8 cellular contexts compared by ENCODE assay signal in the genomic region with DNA sequence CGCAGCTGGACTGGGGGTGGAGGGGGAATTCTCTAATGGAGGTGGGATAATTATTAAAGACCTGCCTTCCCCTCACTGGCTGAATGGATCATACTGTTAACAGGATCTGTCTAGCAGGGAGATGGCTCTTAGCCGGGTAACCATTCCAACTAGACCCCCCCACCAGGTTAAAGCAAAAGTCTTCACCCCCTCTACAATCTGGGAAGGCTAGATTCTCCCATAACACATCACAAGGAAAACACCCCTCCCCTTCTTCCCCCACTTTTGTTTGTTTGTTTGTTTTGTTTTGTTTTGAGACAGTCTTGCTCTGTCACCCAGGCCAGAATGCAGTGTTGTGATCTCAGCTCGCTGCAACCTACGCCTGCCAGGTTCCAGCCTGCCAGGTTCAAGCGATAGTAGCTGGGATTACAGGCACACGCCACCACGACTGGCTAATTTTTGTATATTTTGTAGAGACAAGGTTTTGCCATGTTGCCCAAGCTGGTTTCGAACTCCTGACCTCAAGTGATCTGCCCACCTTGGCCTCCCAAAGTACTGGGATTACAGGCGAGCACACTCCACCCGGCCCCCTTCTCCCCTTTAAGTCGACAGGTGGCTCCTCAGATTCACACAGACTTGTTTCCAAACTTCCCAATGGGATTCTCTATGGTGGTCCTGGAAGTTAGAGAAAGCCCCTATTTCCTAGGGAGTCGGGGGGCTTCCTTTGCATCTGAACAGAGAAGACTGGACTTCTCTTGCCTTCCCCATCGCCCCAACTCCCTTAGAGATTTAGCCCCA. TPM values are rescaled to one million over a fixed set of nuclear protein-coding genes. Genes with fewer than 3 reads are reported as not detected.
DNase-seq lines count a peak whose midpoint lies in the region; ATAC-seq lines count a peak whose summit lies in the region.

No MANE protein-coding gene starts in this region.

- H3K4me3 Mint-ChIP-seq in activated naive CD8-positive, alpha-beta T cell, result peak overlapping the region; percentile 95
- H3K4me3 Mint-ChIP-seq in immature natural killer cell, result peak overlapping the region; percentile 90 to 100 (median 94)
- peak overlapping the region; percentile 92 to 94 for H3K4me3 Mint-ChIP-seq in stimulated activated naive CD8-positive, alpha-beta T cell treated with anti-CD3 and anti-CD28 coated beads, Interleukin-15, amount 100 ng/mL, for 72 hours

- peaks cover 77% of the 10 kb centered on the region for H3K4me1 Mint-ChIP-seq in activated naive CD8-positive, alpha-beta T cell (ENCODE audit: low read depth)
- H3K4me1 Mint-ChIP-seq in immature natural killer cell, result peaks cover 78% of the 10 kb centered on the region in 2 donors
- H3K4me1 Mint-ChIP-seq in stimulated activated naive CD8-positive, alpha-beta T cell treated with anti-CD3 and anti-CD28 coated beads, Interleukin-15, amount 100 ng/mL, for 72 hours, result peaks cover 70% of the 10 kb centered on the region

- no peaks in the 10 kb centered on the region for H3K9me3 Mint-ChIP-seq in activated naive CD8-positive, alpha-beta T cell (ENCODE audit: low read depth)
- no peaks in the 10 kb centered on the region for H3K9me3 Mint-ChIP-seq in immature natural killer cell
- H3K9me3 Mint-ChIP-seq in stimulated activated naive CD8-positive, alpha-beta T cell treated with anti-CD3 and anti-CD28 coated beads, Interleukin-15, amount 100 ng/mL, for 72 hours, result no peaks in the 10 kb centered on the region

- peak overlapping the region; percentile 83 for H3K27ac Mint-ChIP-seq in activated naive CD8-positive, alpha-beta T cell
- H3K27ac Mint-ChIP-seq in immature natural killer cell, result peak overlapping the region; percentile 92 to 98 (median 94)
- peak overlapping the region in 1 of 2 donors; percentile 93 for H3K27ac Mint-ChIP-seq in stimulated activated naive CD8-positive, alpha-beta T cell treated with anti-CD3 and anti-CD28 coated beads, Interleukin-15, amount 100 ng/mL, for 72 hours

- no peaks in the 10 kb centered on the region for H3K27me3 Mint-ChIP-seq in activated naive CD8-positive, alpha-beta T cell
- H3K27me3 Mint-ChIP-seq in immature natural killer cell (ENCODE audit: low read depth in 3 of 3), result peaks cover 11 to 26% (median 16%) of the 10 kb centered on the region in 3 donors
- H3K27me3 Mint-ChIP-seq in stimulated activated naive CD8-positive, alpha-beta T cell treated with anti-CD3 and anti-CD28 coated beads, Interleukin-15, amount 100 ng/mL, for 72 hours, result no peaks in the 10 kb centered on the region

- peaks cover 3% of the 10 kb centered on the region for H3K36me3 Mint-ChIP-seq in activated naive CD8-positive, alpha-beta T cell
- peaks cover 0 to 14% (median 8%) of the 10 kb centered on the region in 3 donors for H3K36me3 Mint-ChIP-seq in immature natural killer cell

- no peak for ATAC-seq in stimulated activated naive CD8-positive, alpha-beta T cell treated with anti-CD3 and anti-CD28 coated beads, Interleukin-15, amount 100 ng/mL, for 72 hours
- ATAC-seq in HG02981 (IDR thresholded peaks at IDR 0.05; ENCODE audit: unreplicated experiment), result no peak

- DNase-seq in DMS 273 (lab: John Stamatoyannopoulos, UW; ENCODE audit: unreplicated experiment) (peak; percentile 44), DMS 273 treated with DMSO at 0.1 percent for 48 hours (lab: John Stamatoyannopoulos, UW) (no peak), immature natural killer cell (no peak), T1000 (lab: John Stamatoyannopoulos, UW) (no peak), kidney glomerular epithelial cell (lab: John Stamatoyannopoulos, UW) (no peak)
- no peak for DNase-seq in stimulated activated naive CD8-positive, alpha-beta T cell treated with anti-CD3 and anti-CD28 coated beads, Interleukin-15, amount 100 ng/mL, for 72 hours

RNA-seq across cellular contexts. Expression of a gene that starts 3.5 kb away (rescaled TPM):
- polyA plus RNA-seq in immature natural killer cell, result 10 to 100 TPM in 2 of 3 donors, 1 to 10 TPM in 1; 6.5 to 37.5 (median 11.9) TPM

RNA-seq across cellular contexts. Expression of a gene that starts 12.1 kb away (rescaled TPM):
- polyA plus RNA-seq in immature natural killer cell, result 1,000 to 10,000 TPM in 1 of 3 donors, 100 to 1,000 TPM in 2; 795 to 1,475 (median 867) TPM

RNA-seq across cellular contexts. Expression of a gene that starts 54.4 kb away (rescaled TPM):
- polyA plus RNA-seq in immature natural killer cell, result 100 to 1,000 TPM; 175 to 222 (median 180) TPM
